12 cellular contexts compared by ENCODE assay signal in the genomic region with DNA sequence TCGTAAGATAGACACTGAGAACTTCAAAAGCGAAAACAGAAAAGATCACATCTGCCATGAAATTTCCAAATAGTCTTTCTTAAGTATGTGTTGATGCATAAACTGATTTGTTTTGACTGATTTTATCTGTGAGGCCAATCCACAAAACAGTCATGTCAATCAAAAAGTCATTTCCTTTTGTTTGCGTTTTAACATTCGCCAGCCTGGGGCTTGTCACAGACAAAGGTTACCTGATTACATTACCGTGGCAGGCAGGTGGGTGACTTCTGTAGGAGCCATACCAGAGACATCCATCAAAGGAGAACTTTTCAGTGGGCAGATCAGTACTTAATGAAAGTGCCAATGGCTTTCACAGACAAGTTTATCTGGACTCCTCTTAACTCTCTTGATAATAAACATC. TPM values are rescaled to one million over a fixed set of nuclear protein-coding genes. Genes with fewer than 3 reads are reported as not detected.
DNase-seq lines count a peak whose midpoint lies in the region; ATAC-seq and TF ChIP-seq lines count a peak whose summit lies in the region.
"Had no signal": no experiment of that assay in that cellular context is flagged by ENCODE, and none has a peak within 500 bp of the region (broad histone marks: within the 10 kb centered on the region; RNA-seq: fewer than 3 reads in every experiment).

No MANE protein-coding gene starts in this region.

- ATAC-seq in GM18907 (IDR thresholded peaks at IDR 0.05; ENCODE audit: unreplicated experiment) (peak; percentile 18), GM21825 (IDR thresholded peaks at IDR 0.05; ENCODE audit: unreplicated experiment) (peak; percentile 11), HG03457 (IDR thresholded peaks at IDR 0.05; ENCODE audit: unreplicated experiment) (peak; percentile 22)

- H4K20me1 ChIP-seq in fibroblast of lung (ENCODE audit: control insufficient read depth, extremely low read depth, insufficient read depth, low read length) (no peaks in the 10 kb centered on the region), osteoblast (ENCODE audit: insufficient read depth, low read length) (no peaks in the 10 kb centered on the region)

- H3K9me3 ChIP-seq in fibroblast of lung (ENCODE audit: control insufficient read depth, insufficient read depth, low read depth, low read length) = no peaks in the 10 kb centered on the region
- no peaks in the 10 kb centered on the region for H3K9me3 ChIP-seq in osteoblast (ENCODE audit: low read depth, low read length)
- H3K9me3 ChIP-seq: left ventricle myocardium inferior, uterus had no signal

- H3K27ac ChIP-seq in fibroblast of lung (ENCODE audit: insufficient read depth, low read length) (no peak overlapping the region), osteoblast (ENCODE audit: low read depth, low read length) (no peak overlapping the region), dorsolateral prefrontal cortex (no peak overlapping the region)
- H3K27ac ChIP-seq: left ventricle myocardium inferior, RWPE1, uterus had no signal

- peak overlapping the region; percentile 8 for H3K4me2 ChIP-seq in fibroblast of lung (ENCODE audit: extremely low read depth, insufficient read depth, low read length)
- no peak overlapping the region for H3K4me2 ChIP-seq in osteoblast (ENCODE audit: insufficient read depth, low read length)

- H3K27me3 ChIP-seq in fibroblast of lung (ENCODE audit: control insufficient read depth, insufficient read depth, low read length) (no peaks in the 10 kb centered on the region), osteoblast (ENCODE audit: insufficient read depth, low read length) (no peaks in the 10 kb centered on the region), dorsolateral prefrontal cortex (peaks cover 0 to 17% (median 0%) of the 10 kb centered on the region in 45 donors)
- H3K27me3 ChIP-seq: uterus had no signal

- no peak for DNase-seq in fibroblast of lung (ENCODE audit: low read depth in 2 of 2)
- DNase-seq in osteoblast (ENCODE audit: insufficient read length, low spot score, missing footprints) = no peak
- no peak for DNase-seq in HT-29 (ENCODE audit: low spot score)
- no peak for DNase-seq in dorsolateral prefrontal cortex
- DNase-seq in activated gamma-delta T cell (lab: John Stamatoyannopoulos, UW) = no peak
- DNase-seq: left ventricle myocardium inferior, NCI-H1436 treated with DMSO at 0.1 percent for 48 hours, uterus had no signal

- H2AFZ ChIP-seq in fibroblast of lung (ENCODE audit: low read length) (peak overlapping the region; percentile 14), osteoblast (ENCODE audit: low read length) (no peak overlapping the region)

- H3K9ac ChIP-seq in fibroblast of lung (ENCODE audit: insufficient read depth, low read length) = no peak overlapping the region

- no peaks in the 10 kb centered on the region for H3K79me2 ChIP-seq in fibroblast of lung (ENCODE audit: control insufficient read depth, insufficient read depth, low read length)
- H3K79me2 ChIP-seq in osteoblast (ENCODE audit: insufficient read depth, low read length) = no peaks in the 10 kb centered on the region

- H3K4me3 ChIP-seq in fibroblast of lung (replicated peaks in 1 of 4; ENCODE audit: control extremely low read depth in 1 of 4, insufficient read depth in 1 of 4, low read depth in 3 of 4, low read length in 4 of 4) = no peak overlapping the region
- H3K4me3 ChIP-seq in osteoblast (ENCODE audit: insufficient read depth, low read length) = no peak overlapping the region
- no peak overlapping the region for H3K4me3 ChIP-seq in dorsolateral prefrontal cortex
- H3K4me3 ChIP-seq: left ventricle myocardium inferior, uterus had no signal

- intact Hi-C loops in dorsolateral prefrontal cortex (cut with DNase I) = no loop called here

- TF ChIP-seq CTCF in fibroblast of lung (conservative IDR thresholded peaks at IDR 0.05 in 1 of 2, IDR thresholded peaks at IDR 0.05 in 1 of 2; ENCODE audit: low read depth in 1 of 2, low read length in 2 of 2) (no peak), osteoblast (IDR thresholded peaks at IDR 0.05; ENCODE audit: extremely low read depth, low read depth, low read length) (no peak), dorsolateral prefrontal cortex (IDR thresholded peaks at IDR 0.05 in 54 of 56, conservative IDR thresholded peaks at IDR 0.05 in 2 of 56; ENCODE audit: low read depth in 1 of 56, partially characterized antibody in 56 of 56) (no peak)

- no peaks in the 10 kb centered on the region for H3K36me3 ChIP-seq in fibroblast of lung (ENCODE audit: control insufficient read depth, insufficient read depth, low read length)
- no peaks in the 10 kb centered on the region for H3K36me3 ChIP-seq in osteoblast (ENCODE audit: insufficient read depth, low read length)
- H3K36me3 ChIP-seq: left ventricle myocardium inferior, uterus had no signal

- peaks cover 6% of the 10 kb centered on the region for H3K4me1 ChIP-seq in fibroblast of lung (ENCODE audit: control insufficient read depth, extremely low read depth, insufficient read depth, low read length)
- no peaks in the 10 kb centered on the region for H3K4me1 ChIP-seq in osteoblast (ENCODE audit: insufficient read depth, low read length)
- H3K4me1 ChIP-seq: left ventricle myocardium inferior, uterus had no signal

RNA-seq across cellular contexts. Expression of a gene that starts 45.5 kb away (rescaled TPM):
- total RNA-seq in fibroblast of lung (28.0 and 40.3 TPM in 2 replicates), osteoblast (20.6 and 22.4 TPM in 2 replicates), dorsolateral prefrontal cortex (10 to 100 TPM; 12.0 to 27.8 (median 19.9) TPM)
- 33.7 and 52.5 TPM in 2 replicates for polyA plus RNA-seq in fibroblast of lung
- 20.9 and 33.7 TPM in 2 replicates for polyA plus RNA-seq in fibroblast of lung (2012)
- 1.6 and 8.0 TPM in 2 replicates for polyA minus RNA-seq in fibroblast of lung (ENCODE audit: low replicate concordance)
- 11.1 and 12.7 TPM in 2 replicates for total RNA-seq in HT-29 (2014; rRNA removed; shearing (Covaris generic))
